Comparison of ENCODE assay signal across 8 cellular contexts in the genomic region with DNA sequence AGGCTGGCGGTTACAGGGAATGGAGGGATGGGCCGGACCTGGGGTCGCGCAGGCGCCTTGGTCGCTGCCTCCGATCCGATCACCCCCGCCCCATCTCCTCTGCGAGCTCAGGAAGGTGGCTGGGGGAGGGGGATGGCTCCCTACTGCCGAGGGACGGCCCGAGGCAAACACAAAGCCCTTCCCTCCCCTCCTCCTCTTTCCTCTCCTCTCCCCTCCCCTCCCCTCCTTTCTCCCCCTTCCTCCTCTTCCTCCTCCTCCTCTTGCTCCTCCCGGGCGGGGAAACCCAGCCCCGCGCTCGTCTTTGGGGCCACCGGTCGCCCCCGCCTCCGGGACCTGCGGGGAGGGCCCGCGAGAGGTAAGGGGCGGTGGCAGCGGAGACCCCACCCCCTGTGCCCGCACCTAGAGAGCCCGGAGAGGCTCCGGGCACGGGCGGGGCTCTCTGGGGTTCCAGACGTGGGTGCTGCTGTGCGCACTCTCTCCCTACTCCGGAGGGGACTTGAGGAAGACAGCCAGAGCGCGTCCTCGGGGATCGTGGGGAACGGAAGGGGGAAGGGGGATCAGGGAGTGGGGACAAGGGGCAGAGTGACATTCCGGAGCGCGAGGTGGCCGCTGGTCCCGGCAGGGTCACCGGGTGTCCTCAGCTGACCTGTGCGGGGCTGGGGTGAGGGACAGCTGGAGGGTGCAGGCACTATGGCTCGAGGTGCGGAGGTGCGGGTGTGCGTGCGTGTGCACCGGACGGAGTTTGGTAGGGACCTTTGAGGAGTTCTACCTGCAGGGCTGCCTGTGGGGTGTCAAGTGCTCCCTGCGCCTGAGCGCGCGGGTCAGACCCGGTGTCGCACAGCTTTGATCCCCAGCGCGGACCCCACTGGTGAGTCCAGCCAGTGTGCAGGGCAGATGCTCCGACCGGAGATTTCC. TPM values are rescaled to one million over a fixed set of nuclear protein-coding genes. Genes with fewer than 3 reads are reported as not detected.
DNase-seq lines count a peak whose midpoint lies in the region; ATAC-seq and TF ChIP-seq lines count a peak whose summit lies in the region.

A gene with protein sequence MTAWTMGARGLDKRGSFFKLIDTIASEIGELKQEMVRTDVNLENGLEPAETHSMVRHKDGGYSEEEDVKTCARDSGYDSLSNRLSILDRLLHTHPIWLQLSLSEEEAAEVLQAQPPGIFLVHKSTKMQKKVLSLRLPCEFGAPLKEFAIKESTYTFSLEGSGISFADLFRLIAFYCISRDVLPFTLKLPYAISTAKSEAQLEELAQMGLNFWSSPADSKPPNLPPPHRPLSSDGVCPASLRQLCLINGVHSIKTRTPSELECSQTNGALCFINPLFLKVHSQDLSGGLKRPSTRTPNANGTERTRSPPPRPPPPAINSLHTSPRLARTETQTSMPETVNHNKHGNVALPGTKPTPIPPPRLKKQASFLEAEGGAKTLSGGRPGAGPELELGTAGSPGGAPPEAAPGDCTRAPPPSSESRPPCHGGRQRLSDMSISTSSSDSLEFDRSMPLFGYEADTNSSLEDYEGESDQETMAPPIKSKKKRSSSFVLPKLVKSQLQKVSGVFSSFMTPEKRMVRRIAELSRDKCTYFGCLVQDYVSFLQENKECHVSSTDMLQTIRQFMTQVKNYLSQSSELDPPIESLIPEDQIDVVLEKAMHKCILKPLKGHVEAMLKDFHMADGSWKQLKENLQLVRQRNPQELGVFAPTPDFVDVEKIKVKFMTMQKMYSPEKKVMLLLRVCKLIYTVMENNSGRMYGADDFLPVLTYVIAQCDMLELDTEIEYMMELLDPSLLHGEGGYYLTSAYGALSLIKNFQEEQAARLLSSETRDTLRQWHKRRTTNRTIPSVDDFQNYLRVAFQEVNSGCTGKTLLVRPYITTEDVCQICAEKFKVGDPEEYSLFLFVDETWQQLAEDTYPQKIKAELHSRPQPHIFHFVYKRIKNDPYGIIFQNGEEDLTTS (plus strand): TSS at position 286 of the 915 bp plus-strand sequence. CDS start 131,344 bp downstream, outside the sequence.

- H3K36me3 ChIP-seq in HEK293 (ENCODE audit: control insufficient read depth in 2 of 2, insufficient read depth in 1 of 2, low read length in 2 of 2) = no peaks in the 10 kb centered on the region
- no peaks in the 10 kb centered on the region for H3K36me3 ChIP-seq in CD8-positive, alpha-beta memory T cell (ENCODE audit: insufficient read depth, low read length)

- peaks cover 0 to 7% (median 0%) of the 10 kb centered on the region in 5 donors for H3K9me3 Mint-ChIP-seq in CD8-positive, alpha-beta memory T cell

- H3K9me3 ChIP-seq in AG04450 (ENCODE audit: control insufficient read depth, insufficient read depth, low read length) = peaks cover 3% of the 10 kb centered on the region; the same call in 1 of the 2 replicates
- H3K9me3 ChIP-seq in HEK293 (ENCODE audit: control insufficient read depth, insufficient read depth, low read depth, low read length) = no peaks in the 10 kb centered on the region
- no peaks in the 10 kb centered on the region for H3K9me3 ChIP-seq in CD8-positive, alpha-beta memory T cell (ENCODE audit: low read length)

- CTCF ChIA-PET in AG04450 (lab: Charles Lee) = interaction anchor here (1.1 kb wide), 1 partner anchor 66 kb away, joined by 3 read pairs; no protein-coding TSS in a partner anchor
- CTCF ChIA-PET in HEK293 (lab: Yijun Ruan, JAX) = interaction anchor here (1.2 kb wide), 1 partner anchor 28 kb away, joined by 3 read pairs; no protein-coding TSS in a partner anchor
- CTCF ChIA-PET in CD8-positive, alpha-beta memory T cell (lab: Charles Lee) = no interaction called here

- DNase-seq in AG04450 (ENCODE audit: low read depth, low spot score) (peak; percentile 79), NCI-H82 (lab: John Stamatoyannopoulos, UW) (peak; percentile 97), choroid plexus epithelial cell (ENCODE audit: low read depth) (peak; percentile 92), iPS-NIHi7 (ENCODE audit: extremely low spot score) (peak; percentile 99), sciatic nerve (ENCODE audit: low spot score) (peak; percentile 92)
- DNase-seq in CD8-positive, alpha-beta memory T cell = no peak

- POLR2A ChIA-PET in AG04450 (lab: Yijun Ruan, JAX) = interaction anchor here (0.6 to 1.2 kb wide), 8 partner anchors 15 to 1193 kb away, joined by 3 to 5 read pairs (median 4); no protein-coding TSS in a partner anchor
- POLR2A ChIA-PET in HEK293 (lab: Yijun Ruan, JAX) = interaction anchor here (0.6 to 1.0 kb wide), 5 partner anchors 40 to 265 kb away, joined by 3 to 8 read pairs (median 5); no protein-coding TSS in a partner anchor
- POLR2A ChIA-PET in CD8-positive, alpha-beta memory T cell (lab: Charles Lee) = no interaction called here

- no peaks in the 10 kb centered on the region for H3K36me3 Mint-ChIP-seq in CD8-positive, alpha-beta memory T cell

- H3K4me3 Mint-ChIP-seq in CD8-positive, alpha-beta memory T cell = peak within 1 kb of the TSS in 2 of 7 donors; percentile 15

- no peak within 1 kb of the TSS for H3K27ac Mint-ChIP-seq in CD8-positive, alpha-beta memory T cell

- H3K27me3 Mint-ChIP-seq in CD8-positive, alpha-beta memory T cell = peaks cover 22 to 38% of the 10 kb centered on the region in 2 donors

- peak within 1 kb of the TSS; percentile 78 for H3K27ac ChIP-seq in AG04450 (ENCODE audit: low read depth, low read length)
- peak within 1 kb of the TSS; percentile 64; the same call in 1 of the 2 replicates for H3K27ac ChIP-seq in HEK293 (ENCODE audit: extremely low read depth, low read depth, low read length)
- no peak within 1 kb of the TSS for H3K27ac ChIP-seq in CD8-positive, alpha-beta memory T cell (ENCODE audit: low read depth, low read length)

- peaks cover 6% of the 10 kb centered on the region; the same call in 1 of the 2 replicates for H3K4me1 ChIP-seq in HEK293 (ENCODE audit: control insufficient read depth, insufficient read depth, low read length)
- no peaks in the 10 kb centered on the region for H3K4me1 ChIP-seq in CD8-positive, alpha-beta memory T cell (ENCODE audit: insufficient read depth, low read length)

- H3K27me3 ChIP-seq in AG04450 (ENCODE audit: control insufficient read depth, insufficient read depth, low read length) = no peaks in the 10 kb centered on the region
- no peaks in the 10 kb centered on the region for H3K27me3 ChIP-seq in CD8-positive, alpha-beta memory T cell (ENCODE audit: insufficient read depth, low read length, poor library complexity, severe bottlenecking)

- intact Hi-C loops in sciatic nerve (cut with DNase I) = no loop called here

- no peaks in the 10 kb centered on the region for H3K4me1 Mint-ChIP-seq in CD8-positive, alpha-beta memory T cell

- TF ChIP-seq CTCF in AG04450 (IDR thresholded peaks at IDR 0.05; ENCODE audit: low read depth, low read length) (no peak), HEK293 (tag by site-specific recombination; IDR thresholded peaks at IDR 0.05) (no peak), choroid plexus epithelial cell (conservative IDR thresholded peaks at IDR 0.05; ENCODE audit: low read depth, low read length) (no peak)

- ATAC-seq in sciatic nerve (peak; percentile 95), HG02623 (IDR thresholded peaks at IDR 0.05; ENCODE audit: unreplicated experiment) (no peak)

- peak within 1 kb of the TSS; percentile 86 for H3K4me3 ChIP-seq in AG04450 (ENCODE audit: low read depth, low read length)
- peak within 1 kb of the TSS; percentile 64 for H3K4me3 ChIP-seq in HEK293 (ENCODE audit: low read depth, low read length)
- H3K4me3 ChIP-seq in choroid plexus epithelial cell (ENCODE audit: low read depth, low read length) = peak within 1 kb of the TSS; percentile 82
- H3K4me3 ChIP-seq in CD8-positive, alpha-beta memory T cell (ENCODE audit: low read length) = no peak within 1 kb of the TSS

TF ChIP-seq in HEK293, 187 proteins besides CTCF, POLR2A, EP300 and RAD21 (continues in another document):
- no peak for TF ChIP-seq ZNF324 (tag by site-specific recombination; IDR thresholded peaks at IDR 0.05)
- peak; percentile 81 for TF ChIP-seq ZNF366 (tag by site-specific recombination; conservative IDR thresholded peaks at IDR 0.05)
- peak; percentile 20; the same call in 1 of the 2 replicates for TF ChIP-seq EGR2 (tag by site-specific recombination; IDR thresholded peaks at IDR 0.05; ENCODE audit: low read depth)
- TF ChIP-seq ZNF341 (tag by site-specific recombination; IDR thresholded peaks at IDR 0.05; ENCODE audit: low read depth) = peak; percentile 46
- TF ChIP-seq ZNF146 (tag by site-specific recombination; IDR thresholded peaks at IDR 0.05) = no peak
- TF ChIP-seq SP2 (tag by site-specific recombination; IDR thresholded peaks at IDR 0.05) = peak; percentile 69
- TF ChIP-seq ZNF600 (tag by site-specific recombination; IDR thresholded peaks at IDR 0.05) = peak; percentile 7; the same call in 1 of the 2 replicates
- TF ChIP-seq, protein P1, sequence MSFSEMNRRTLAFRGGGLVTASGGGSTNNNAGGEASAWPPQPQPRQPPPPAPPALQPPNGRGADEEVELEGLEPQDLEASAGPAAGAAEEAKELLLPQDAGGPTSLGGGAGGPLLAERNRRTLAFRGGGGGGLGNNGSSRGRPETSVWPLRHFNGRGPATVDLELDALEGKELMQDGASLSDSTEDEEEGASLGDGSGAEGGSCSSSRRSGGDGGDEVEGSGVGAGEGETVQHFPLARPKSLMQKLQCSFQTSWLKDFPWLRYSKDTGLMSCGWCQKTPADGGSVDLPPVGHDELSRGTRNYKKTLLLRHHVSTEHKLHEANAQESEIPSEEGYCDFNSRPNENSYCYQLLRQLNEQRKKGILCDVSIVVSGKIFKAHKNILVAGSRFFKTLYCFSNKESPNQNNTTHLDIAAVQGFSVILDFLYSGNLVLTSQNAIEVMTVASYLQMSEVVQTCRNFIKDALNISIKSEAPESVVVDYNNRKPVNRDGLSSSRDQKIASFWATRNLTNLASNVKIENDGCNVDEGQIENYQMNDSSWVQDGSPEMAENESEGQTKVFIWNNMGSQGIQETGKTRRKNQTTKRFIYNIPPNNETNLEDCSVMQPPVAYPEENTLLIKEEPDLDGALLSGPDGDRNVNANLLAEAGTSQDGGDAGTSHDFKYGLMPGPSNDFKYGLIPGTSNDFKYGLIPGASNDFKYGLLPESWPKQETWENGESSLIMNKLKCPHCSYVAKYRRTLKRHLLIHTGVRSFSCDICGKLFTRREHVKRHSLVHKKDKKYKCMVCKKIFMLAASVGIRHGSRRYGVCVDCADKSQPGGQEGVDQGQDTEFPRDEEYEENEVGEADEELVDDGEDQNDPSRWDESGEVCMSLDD (tag by site-specific recombination; IDR thresholded peaks at IDR 0.05) = no peak
- TF ChIP-seq SP3 (tag by site-specific recombination; IDR thresholded peaks at IDR 0.05) = peak; percentile 43; the same call in 1 of the 2 replicates
- 0 out of 2 replicates have a peak, but pooled peaks have one; percentile 8 for TF ChIP-seq ZXDB (tag by site-specific recombination; IDR thresholded peaks at IDR 0.05)
- 0 out of 2 replicates have a peak, but pooled peaks have one; percentile 1 for TF ChIP-seq ZNF335 (tag by site-specific recombination; conservative IDR thresholded peaks at IDR 0.05)

RNA-seq across cellular contexts. Expression of the gene that starts here (rescaled TPM):
- 56.0 and 60.8 TPM in 2 replicates for polyA plus RNA-seq in AG04450 (2011; rRNA removed)
- polyA minus RNA-seq in AG04450 (2011; rRNA and poly(A)+ RNA removed) = 187 and 211 TPM in 2 replicates
- total RNA-seq in sciatic nerve = 94.9 TPM
- under 1 TPM; 0.37 to 0.49 TPM for total RNA-seq in CD8-positive, alpha-beta memory T cell
- not detected for polyA plus RNA-seq in CD8-positive, alpha-beta memory T cell

Comparison
In these comparisons a context has a peak if more than half of its experiments do, and no peak if none do; other contexts are left out.
1. RNA of the gene that starts here (total RNA-seq): 94.9 TPM in sciatic nerve (single experiment); 0.37 to 0.49 TPM in CD8-positive, alpha-beta memory T cell; every median in the first group is over 10 times any median in the second.
2. RNA of the gene that starts here (polyA plus RNA-seq): 56.0 to 60.8 TPM in AG04450; not detected in CD8-positive, alpha-beta memory T cell (single experiment); every median in the first group is over 10 times any median in the second.
3. DNase-seq: peak in AG04450 (single experiment), NCI-H82 (single experiment), choroid plexus epithelial cell (single experiment), iPS-NIHi7 (single experiment) and sciatic nerve (single experiment); none in CD8-positive, alpha-beta memory T cell (0 of 5).